Comparison of ENCODE assay signal across 11 cellular contexts in genomic region chr18:28365406-28365805, GRCh38.
DNase-seq lines count a peak whose midpoint lies in the region; ATAC-seq and TF ChIP-seq lines count a peak whose summit lies in the region.
"Had no signal": no experiment of that assay in that cellular context is flagged by ENCODE, and none has a peak within 500 bp of the region (broad histone marks: within the 10 kb centered on the region; RNA-seq: fewer than 3 reads in every experiment).

No MANE protein-coding gene starts in this region.

- WGBS in heart right ventricle, 2 donors, result 64 to 70% methylated on average over 1 of the region's 1 CpG

- no peaks in the 10 kb centered on the region for H3K9me3 ChIP-seq in heart right ventricle
- H3K9me3 ChIP-seq: Peyer's patch had no signal

- no peak overlapping the region for H3K4me3 ChIP-seq in heart right ventricle
- H3K4me3 ChIP-seq: Peyer's patch had no signal

- H3K27me3 ChIP-seq in heart right ventricle, result no peaks in the 10 kb centered on the region
- H3K27me3 ChIP-seq: Peyer's patch had no signal

- no peaks in the 10 kb centered on the region for H3K36me3 ChIP-seq in heart right ventricle
- H3K36me3 ChIP-seq: Peyer's patch had no signal

- no peak overlapping the region for H3K27ac ChIP-seq in heart right ventricle
- H3K27ac ChIP-seq: Peyer's patch had no signal

- TF ChIP-seq CTCF in heart right ventricle (IDR thresholded peaks at IDR 0.05), result no peak

- intact Hi-C loops in heart right ventricle (cut with DNase I) (no loop called here), left cardiac atrium (cut with DNase I) (no loop called here)

- DNase-seq in heart right ventricle (no peak), left cardiac atrium (no peak), foreskin melanocyte (peak; percentile 90), nucleus accumbens (lab: John Stamatoyannopoulos, UW) (no peak), anterior cingulate cortex (lab: John Stamatoyannopoulos, UW) (no peak), SW480 (ENCODE audit: low spot score) (no peak)
- DNase-seq: activated naive CD4-positive, alpha-beta T cell treated with Interleukin-2 at 50 U/mL for 16 hours; NCI-H187 treated with DMSO at 0.1 percent for 48 hours; Peyer's patch had no signal

- H3K4me1 ChIP-seq in heart right ventricle, result peaks cover 0 to 7% (median 0%) of the 10 kb centered on the region in 9 donors
- H3K4me1 ChIP-seq: Peyer's patch had no signal

- ATAC-seq in heart right ventricle (peak in 5 of 8 donors; percentile 53 to 77 (median 56)), left cardiac atrium (no peak), SK-N-SH treated with all-trans-retinoic acid at 6 μM for 48 hours (peak; percentile 78), HG02623 (IDR thresholded peaks at IDR 0.05; ENCODE audit: unreplicated experiment) (no peak)

TF ChIP-seq in SK-N-SH treated with all-trans-retinoic acid at 6 μM for 48 hours, 23 proteins besides CTCF, POLR2A, EP300 and RAD21:
- TF ChIP-seq BACH2 (CRISPR knock-in tag; IDR thresholded peaks at IDR 0.05; ENCODE audit: borderline replicate concordance) (no peak), ZFP3 (CRISPR knock-in tag; IDR thresholded peaks at IDR 0.05) (no peak), TSHZ2 (CRISPR knock-in tag; IDR thresholded peaks at IDR 0.05) (no peak), ARNTL (CRISPR knock-in tag; IDR thresholded peaks at IDR 0.05; ENCODE audit: borderline replicate concordance, low read depth) (no peak), ISL1 (CRISPR knock-in tag; IDR thresholded peaks at IDR 0.05) (no peak), CSDC2 (CRISPR knock-in tag; IDR thresholded peaks at IDR 0.05) (no peak), POU6F1 (CRISPR knock-in tag; IDR thresholded peaks at IDR 0.05; ENCODE audit: borderline replicate concordance, low read depth) (no peak), SNAI2 (CRISPR knock-in tag; IDR thresholded peaks at IDR 0.05) (no peak), PATZ1 (CRISPR knock-in tag; IDR thresholded peaks at IDR 0.05; ENCODE audit: borderline replicate concordance) (no peak), PPARA (CRISPR knock-in tag; IDR thresholded peaks at IDR 0.05; ENCODE audit: borderline replicate concordance) (no peak), OSR1 (CRISPR knock-in tag; IDR thresholded peaks at IDR 0.05) (no peak), CSRNP3 (CRISPR knock-in tag; IDR thresholded peaks at IDR 0.05) (no peak), CREB5 (CRISPR knock-in tag; IDR thresholded peaks at IDR 0.05; ENCODE audit: low read depth) (no peak), ESRRG (CRISPR knock-in tag; IDR thresholded peaks at IDR 0.05) (no peak), TCF4 (CRISPR knock-in tag; IDR thresholded peaks at IDR 0.05; ENCODE audit: borderline replicate concordance) (no peak), ZNF70 (CRISPR knock-in tag; IDR thresholded peaks at IDR 0.05) (no peak)
TF ChIP-seq in SK-N-SH treated with all-trans-retinoic acid at 6 μM for 48 hours: peak in this region for 0.

Comparison
In these comparisons a context has a peak if more than half of its experiments do, and no peak if none do; other contexts are left out.
1. ATAC-seq: peak in heart right ventricle (5 of 8) and SK-N-SH treated with all-trans-retinoic acid at 6 μM for 48 hours (single experiment); none in left cardiac atrium (0 of 2) and HG02623 (single experiment).